ENCODE assay signal across 8 cellular contexts in the genomic region with DNA sequence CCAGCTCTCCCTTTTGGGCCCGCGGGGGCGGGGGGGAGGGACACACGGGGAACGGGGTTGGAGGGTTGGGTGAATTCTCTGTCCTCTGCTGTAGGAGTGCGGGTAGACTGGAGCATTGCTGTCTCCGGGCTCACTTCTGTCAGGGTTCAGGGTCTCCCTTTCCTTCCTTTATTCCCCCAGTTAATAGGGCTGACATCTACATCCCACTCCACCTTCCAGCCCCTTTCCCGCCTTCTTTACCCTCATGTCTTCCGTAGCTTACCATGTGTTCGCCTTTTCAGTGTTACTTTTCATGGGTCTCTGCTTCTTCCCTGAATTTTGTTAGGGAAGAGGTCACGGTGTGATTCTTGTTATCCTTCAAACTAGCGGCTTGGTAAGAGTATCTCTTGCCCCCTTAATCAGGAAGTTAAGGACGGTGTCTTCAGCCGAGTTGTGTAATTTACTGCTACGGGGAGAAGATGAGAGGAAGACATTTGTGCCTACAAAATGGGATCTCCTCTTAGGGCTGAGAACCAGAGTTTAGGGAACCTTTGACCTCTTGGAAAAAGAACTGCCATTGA. TPM values are rescaled to one million over a fixed set of nuclear protein-coding genes. Genes with fewer than 3 reads are reported as not detected.
DNase-seq lines count a peak whose midpoint lies in the region; ATAC-seq, FAIRE-seq and TF ChIP-seq lines count a peak whose summit lies in the region.

No MANE protein-coding gene starts in this region.

- POLR2A ChIA-PET in naive thymus-derived CD8-positive, alpha-beta T cell (lab: Charles Lee), result interaction anchor here (1.0 to 4.1 kb wide), 8 partner anchors 16 to 113 kb away, joined by 3 to 42 read pairs (median 10); no protein-coding TSS in a partner anchor

- peaks cover 0 to 1% (median 0%) of the 10 kb centered on the region in 9 donors for H3K9me3 Mint-ChIP-seq in naive thymus-derived CD8-positive, alpha-beta T cell

- peak; percentile 15 for DNase-seq in Caki2 (ENCODE audit: low read depth)
- DNase-seq in H54 (ENCODE audit: insufficient read length, low spot score), result no peak
- peak in 2 of 10 donors; percentile 14 to 37 for DNase-seq in naive thymus-derived CD8-positive, alpha-beta T cell
- no peak for DNase-seq in central memory CD4-positive, alpha-beta T cell

- in situ Hi-C loops in Caki2 (cut with HindIII; ENCODE audit: low pct_unique_long_range_greater_than_20kb, low sequenced_read_pairs), result no loop called here

- H3K27ac ChIP-seq in ectodermal cell (ENCODE audit: insufficient read depth, low read depth, low read length, poor library complexity, severe bottlenecking), result peak overlapping the region; percentile 33

- no peaks in the 10 kb centered on the region for H3K27me3 Mint-ChIP-seq in naive thymus-derived CD8-positive, alpha-beta T cell

- peak in 1 of 2 donors; percentile 6 for ATAC-seq in naive thymus-derived CD8-positive, alpha-beta T cell
- ATAC-seq in GM18870 (IDR thresholded peaks at IDR 0.05; ENCODE audit: unreplicated experiment), result no peak
- no peak for ATAC-seq in HG03139 (IDR thresholded peaks at IDR 0.05; ENCODE audit: unreplicated experiment)

- H3K27me3 ChIP-seq in ectodermal cell (ENCODE audit: control insufficient read depth, insufficient read depth, low read length, poor library complexity, severe bottlenecking), result no peaks in the 10 kb centered on the region

- H3K36me3 ChIP-seq in ectodermal cell (ENCODE audit: control insufficient read depth, insufficient read depth, low read length), result no peaks in the 10 kb centered on the region

- H3K4me3 Mint-ChIP-seq in naive thymus-derived CD8-positive, alpha-beta T cell, result peak overlapping the region; percentile 92 to 99 (median 98)

- peaks cover 9% of the 10 kb centered on the region for H3K4me1 ChIP-seq in ectodermal cell (ENCODE audit: control insufficient read depth, insufficient read depth, low read length)

- H3K9me3 ChIP-seq in ectodermal cell (ENCODE audit: control insufficient read depth, low read length), result no peaks in the 10 kb centered on the region

- WGBS in ectodermal cell, 2 experiments, result 3 to 4% methylated on average over 11 to 15 of the region's 15 CpGs

- FAIRE-seq in H54 (lab: Jason Lieb, UNC), result peak; percentile 62

- no peak for TF ChIP-seq POLR2A in H54 (IDR thresholded peaks at IDR 0.05; ENCODE audit: low read depth, low read length)

- H3K27ac Mint-ChIP-seq in naive thymus-derived CD8-positive, alpha-beta T cell, result peak overlapping the region; percentile 85 to 98 (median 94)

- H3K4me3 ChIP-seq in ectodermal cell (ENCODE audit: insufficient read depth, low read depth, low read length), result peak overlapping the region; percentile 86

- peaks cover 0 to 8% (median 0%) of the 10 kb centered on the region in 3 donors for H3K36me3 Mint-ChIP-seq in naive thymus-derived CD8-positive, alpha-beta T cell

- peaks cover 40 to 83% (median 74%) of the 10 kb centered on the region in 4 donors for H3K4me1 Mint-ChIP-seq in naive thymus-derived CD8-positive, alpha-beta T cell

TF ChIP-seq in PFSK-1, 5 proteins besides CTCF, POLR2A, EP300 and RAD21:
- peak; percentile 35; the same call in 1 of the 2 replicates for TF ChIP-seq SIN3A (IDR thresholded peaks at IDR 0.05; ENCODE audit: borderline replicate concordance, insufficient read depth, low read length)
- no peak for TF ChIP-seq FOXP2 (optimal IDR thresholded peaks at IDR 0.05; ENCODE audit: borderline replicate concordance, extremely low read depth, extremely low read length, insufficient read depth)

RNA-seq across cellular contexts. Expression of gene RAP1A, which starts 0.9 kb away (rescaled TPM):
- total RNA-seq in Caki2 (2014; rRNA removed; shearing (Covaris generic); ENCODE audit: low replicate concordance), result 12.1 and 15.3 TPM in 2 replicates
- polyA plus RNA-seq in PFSK-1 (2012; ENCODE audit: insufficient read length, low read depth), result 41.4 TPM
- polyA plus RNA-seq in ectodermal cell (2013, experiment 1 of 4), result 36.4 TPM
- polyA plus RNA-seq in ectodermal cell (2013, experiment 2 of 4), result 35.9 TPM
- polyA plus RNA-seq in ectodermal cell (2013, experiment 3 of 4), result 37.6 TPM
- 37.4 TPM for polyA plus RNA-seq in ectodermal cell (2013, experiment 4 of 4)
- total RNA-seq in naive thymus-derived CD8-positive, alpha-beta T cell, result 100 to 1,000 TPM; 124 to 130 TPM
- 10 to 100 TPM; 43.4 to 53.9 (median 50.0) TPM for polyA plus RNA-seq in naive thymus-derived CD8-positive, alpha-beta T cell
